14 cellular contexts compared by ENCODE assay signal in the genomic region with DNA sequence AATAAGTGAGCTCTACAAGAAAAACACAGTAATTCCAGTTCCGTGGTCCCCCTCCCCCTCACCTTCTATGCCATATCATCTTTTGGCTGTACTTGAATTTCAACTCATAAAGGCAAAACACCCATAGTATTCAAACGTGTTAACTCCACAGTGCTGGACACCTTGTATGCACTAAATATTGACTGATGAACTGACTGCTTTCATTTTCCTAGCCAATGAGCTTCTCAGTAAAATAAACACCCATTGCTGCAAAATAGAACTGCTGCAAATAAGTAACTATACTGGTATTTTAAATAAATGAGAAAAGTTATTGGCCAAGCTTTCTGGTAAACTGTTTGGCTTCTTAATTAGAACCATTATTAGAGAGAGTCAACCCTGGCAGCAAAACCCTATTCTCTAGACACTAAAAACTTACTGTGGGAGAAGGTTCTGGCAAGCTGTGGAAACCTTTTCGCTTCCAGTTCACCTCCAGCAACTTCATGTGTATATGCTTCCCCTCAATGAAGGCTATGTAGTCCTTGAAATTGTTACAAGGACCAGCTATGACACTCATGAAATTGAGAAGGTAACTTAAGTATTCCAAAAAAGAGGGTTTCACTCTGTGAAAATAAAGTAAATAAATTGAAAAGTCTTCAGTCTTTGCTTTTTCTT.
DNase-seq lines count a peak whose midpoint lies in the region; ATAC-seq, FAIRE-seq and TF ChIP-seq lines count a peak whose summit lies in the region.
"Had no signal": no experiment of that assay in that cellular context is flagged by ENCODE, and none has a peak within 500 bp of the region (broad histone marks: within the 10 kb centered on the region; RNA-seq: fewer than 3 reads in every experiment).

No MANE protein-coding gene starts in this region.

- H4K20me1 ChIP-seq in astrocyte (ENCODE audit: insufficient read depth, low read length) (no peaks in the 10 kb centered on the region), osteoblast (ENCODE audit: insufficient read depth, low read length) (no peaks in the 10 kb centered on the region)

- ATAC-seq in foreskin keratinocyte, result no peak
- no peak for ATAC-seq in GM21529 (IDR thresholded peaks at IDR 0.05; ENCODE audit: unreplicated experiment)

- no peak overlapping the region for H3K9ac ChIP-seq in astrocyte (ENCODE audit: low read length)

- H3K4me2 ChIP-seq in astrocyte (ENCODE audit: low read length), result no peak overlapping the region
- H3K4me2 ChIP-seq in osteoblast (ENCODE audit: insufficient read depth, low read length), result peak overlapping the region; percentile 45

- H3K27me3 ChIP-seq in cardiac muscle cell (no peaks in the 10 kb centered on the region), astrocyte (ENCODE audit: insufficient read depth, low read length) (no peaks in the 10 kb centered on the region), osteoblast (ENCODE audit: insufficient read depth, low read length) (no peaks in the 10 kb centered on the region), vagina (no peaks in the 10 kb centered on the region), foreskin keratinocyte (no peaks in the 10 kb centered on the region)
- H3K27me3 ChIP-seq: SJCRH30, testis had no signal

- H3K36me3 ChIP-seq in cardiac muscle cell (no peaks in the 10 kb centered on the region), astrocyte (ENCODE audit: insufficient read depth, low read length) (no peaks in the 10 kb centered on the region), osteoblast (ENCODE audit: insufficient read depth, low read length) (no peaks in the 10 kb centered on the region), vagina (peaks cover 0 to 9% of the 10 kb centered on the region in 2 donors)
- H3K36me3 ChIP-seq: SJCRH30 had no signal

- FAIRE-seq in astrocyte (lab: Jason Lieb, UNC), result no peak

- H2AFZ ChIP-seq in astrocyte (ENCODE audit: low read depth, low read length) (peak overlapping the region; percentile 9), osteoblast (ENCODE audit: low read length) (peak overlapping the region; percentile 42)

- H3K9me3 ChIP-seq in cardiac muscle cell (ENCODE audit: low read depth) (no peaks in the 10 kb centered on the region), astrocyte (ENCODE audit: insufficient read depth, low read depth, low read length) (no peaks in the 10 kb centered on the region), osteoblast (ENCODE audit: low read depth, low read length) (no peaks in the 10 kb centered on the region), vagina (no peaks in the 10 kb centered on the region)
- H3K9me3 ChIP-seq: lower lobe of right lung, SJCRH30, testis had no signal

- no peak for TF ChIP-seq POLR2A in vagina (IDR thresholded peaks at IDR 0.05)

- H3K27ac Mint-ChIP-seq in astrocyte (ENCODE audit: unreplicated experiment), result no peak overlapping the region
- no peak overlapping the region for H3K27ac Mint-ChIP-seq in chondrocyte (ENCODE audit: unreplicated experiment)
- H3K27ac Mint-ChIP-seq: CD4-positive, alpha-beta T cell had no signal

- peaks cover 4% of the 10 kb centered on the region for H3K36me3 Mint-ChIP-seq in astrocyte (ENCODE audit: low read depth, unreplicated experiment)
- H3K36me3 Mint-ChIP-seq in chondrocyte (ENCODE audit: low read depth), result peaks cover 2% of the 10 kb centered on the region

- TF ChIP-seq CTCF in cardiac muscle cell (IDR thresholded peaks at IDR 0.05; ENCODE audit: low read depth, low read length), result no peak
- TF ChIP-seq CTCF in astrocyte (IDR thresholded peaks at IDR 0.05; ENCODE audit: insufficient read depth, low read depth, low read length), result no peak
- TF ChIP-seq CTCF in osteoblast (IDR thresholded peaks at IDR 0.05; ENCODE audit: extremely low read depth, low read depth, low read length), result no peak
- no peak for TF ChIP-seq CTCF in vagina (IDR thresholded peaks at IDR 0.05)
- no peak for TF ChIP-seq CTCF in foreskin keratinocyte (conservative IDR thresholded peaks at IDR 0.05)
- no peak for TF ChIP-seq CTCF in chondrocyte (IDR thresholded peaks at IDR 0.05)

- H3K9me3 Mint-ChIP-seq in astrocyte (ENCODE audit: unreplicated experiment), result no peaks in the 10 kb centered on the region
- no peaks in the 10 kb centered on the region for H3K9me3 Mint-ChIP-seq in chondrocyte (ENCODE audit: low read depth)
- H3K9me3 Mint-ChIP-seq: CD4-positive, alpha-beta T cell had no signal

- no peaks in the 10 kb centered on the region for H3K79me2 ChIP-seq in astrocyte (ENCODE audit: insufficient read depth, low read length)
- H3K79me2 ChIP-seq in osteoblast (ENCODE audit: insufficient read depth, low read length), result no peaks in the 10 kb centered on the region

- H3K4me1 Mint-ChIP-seq in astrocyte (ENCODE audit: low read depth, unreplicated experiment) (peaks cover 9% of the 10 kb centered on the region), chondrocyte (ENCODE audit: low read depth) (peaks cover 4% of the 10 kb centered on the region)

- intact Hi-C loops in cardiac septum (cut with DNase I) (loop anchor here (5.0 kb wide), 1 partner anchor 86 kb away; a partner anchor contains a TSS), vagina (cut with DNase I) (no loop called here)

- no peaks in the 10 kb centered on the region for H3K27me3 Mint-ChIP-seq in astrocyte (ENCODE audit: low read depth, unreplicated experiment)
- no peaks in the 10 kb centered on the region for H3K27me3 Mint-ChIP-seq in chondrocyte (ENCODE audit: low read depth)
- H3K27me3 Mint-ChIP-seq: CD4-positive, alpha-beta T cell had no signal

- H3K4me1 ChIP-seq in cardiac muscle cell (ENCODE audit: low read depth) (peaks cover 40% of the 10 kb centered on the region), astrocyte (ENCODE audit: insufficient read depth, low read length) (no peaks in the 10 kb centered on the region), osteoblast (ENCODE audit: insufficient read depth, low read length) (peaks cover 2% of the 10 kb centered on the region), vagina (peaks cover 6% of the 10 kb centered on the region), foreskin keratinocyte (no peaks in the 10 kb centered on the region)
- H3K4me1 ChIP-seq: lower lobe of right lung, testis had no signal

- peak overlapping the region; percentile 97 for H3K27ac ChIP-seq in cardiac muscle cell
- no peak overlapping the region for H3K27ac ChIP-seq in astrocyte (ENCODE audit: low read depth, low read length)
- H3K27ac ChIP-seq in osteoblast (ENCODE audit: low read depth, low read length), result no peak overlapping the region
- H3K27ac ChIP-seq in vagina, result peak overlapping the region; percentile 56
- no peak overlapping the region for H3K27ac ChIP-seq in foreskin keratinocyte
- H3K27ac ChIP-seq: lower lobe of right lung, SJCRH30, testis had no signal

- H3K4me3 Mint-ChIP-seq in astrocyte (ENCODE audit: unreplicated experiment) (no peak overlapping the region), chondrocyte (ENCODE audit: unreplicated experiment) (no peak overlapping the region)
- H3K4me3 Mint-ChIP-seq: CD4-positive, alpha-beta T cell had no signal

- no peak overlapping the region for H3K4me3 ChIP-seq in cardiac muscle cell
- H3K4me3 ChIP-seq in astrocyte (ENCODE audit: insufficient read depth, low read depth, low read length), result no peak overlapping the region
- H3K4me3 ChIP-seq in osteoblast (ENCODE audit: insufficient read depth, low read length), result no peak overlapping the region
- no peak overlapping the region for H3K4me3 ChIP-seq in vagina
- H3K4me3 ChIP-seq: lower lobe of right lung, SJCRH30, testis had no signal

- DNase-seq in cardiac muscle cell (ENCODE audit: low read depth in 1 of 2, low spot score in 1 of 2), result no peak
- DNase-seq in cardiac septum (ENCODE audit: low spot score), result no peak
- DNase-seq in astrocyte (ENCODE audit: low read depth), result no peak
- DNase-seq in osteoblast (ENCODE audit: insufficient read length, low spot score, missing footprints), result no peak
- no peak for DNase-seq in vagina (ENCODE audit: extremely low spot score in 2 of 2)
- no peak for DNase-seq in foreskin keratinocyte
- no peak for DNase-seq in chondrocyte (ENCODE audit: low spot score)
- DNase-seq: GOT3, NCI-H524 treated with DMSO at 0.1 percent for 48 hours had no signal

Comparison
In these comparisons a context has a peak if more than half of its experiments do, and no peak if none do; other contexts are left out.
1. H3K27ac ChIP-seq: peak in cardiac muscle cell (single experiment) and vagina (single experiment); none in astrocyte (single experiment), osteoblast (single experiment) and foreskin keratinocyte (single experiment).